In the genomic region with DNA sequence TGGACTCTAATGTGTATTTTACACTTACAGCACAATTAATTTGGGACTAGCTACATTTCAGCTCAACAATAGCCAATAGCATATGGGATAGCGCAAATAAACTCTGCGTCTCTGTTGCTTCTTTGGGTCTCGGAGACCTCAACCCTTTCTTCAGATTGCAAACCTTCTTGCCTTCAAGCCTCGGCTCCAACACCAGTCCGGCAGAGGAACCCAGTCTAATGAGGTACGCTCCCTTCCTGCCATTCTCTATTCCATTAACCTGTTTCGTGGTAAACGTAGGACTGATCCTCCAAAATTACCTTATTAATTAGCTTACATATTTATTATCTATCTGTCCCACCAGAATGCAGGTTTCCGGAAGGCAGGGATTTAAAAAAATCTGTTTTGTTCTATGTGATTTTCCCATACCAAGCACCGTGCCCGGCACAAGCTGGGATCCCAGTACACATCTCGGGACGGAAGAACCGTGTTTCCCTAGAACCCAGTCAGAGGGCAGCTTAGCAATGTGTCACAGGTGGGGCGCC, we compare ENCODE assay signal across 9 cellular contexts. TPM values are rescaled to one million over a fixed set of nuclear protein-coding genes. Genes with fewer than 3 reads are reported as not detected.
DNase-seq lines count a peak whose midpoint lies in the region; ATAC-seq and TF ChIP-seq lines count a peak whose summit lies in the region.
"Had no signal": no experiment of that assay in that cellular context is flagged by ENCODE, and none has a peak within 500 bp of the region (broad histone marks: within the 10 kb centered on the region; RNA-seq: fewer than 3 reads in every experiment).

No MANE protein-coding gene starts in this region.

- CTCF ChIA-PET in naive thymus-derived CD4-positive, alpha-beta T cell (lab: Charles Lee) = no interaction called here

- no peaks in the 10 kb centered on the region for H3K9me3 Mint-ChIP-seq in dendritic cell treated with granulocyte-macrophage colony-stimulating factor and Interleukin-4, amounts not matched to agents 40 ng/mL and 50 ng/mL, for 4 days
- H3K9me3 Mint-ChIP-seq in naive thymus-derived CD4-positive, alpha-beta T cell = peaks cover 0 to 2% (median 0%) of the 10 kb centered on the region in 11 donors

- H3K36me3 ChIP-seq in naive thymus-derived CD4-positive, alpha-beta T cell (ENCODE audit: control insufficient read depth in 2 of 3, insufficient read depth in 3 of 3, low read length in 3 of 3) = no peaks in the 10 kb centered on the region

- ATAC-seq in naive thymus-derived CD4-positive, alpha-beta T cell = no peak

- H3K36me3 Mint-ChIP-seq in dendritic cell treated with granulocyte-macrophage colony-stimulating factor and Interleukin-4, amounts not matched to agents 40 ng/mL and 50 ng/mL, for 4 days (ENCODE audit: low read depth) = peaks cover 34% of the 10 kb centered on the region
- no peaks in the 10 kb centered on the region for H3K36me3 Mint-ChIP-seq in naive thymus-derived CD4-positive, alpha-beta T cell

- POLR2A ChIA-PET in naive thymus-derived CD4-positive, alpha-beta T cell (lab: Charles Lee) = no interaction called here

- intact Hi-C loops in dendritic cell treated with granulocyte-macrophage colony-stimulating factor and Interleukin-4, amounts not matched to agents 40 ng/mL and 50 ng/mL, for 4 days (cut with micrococcal nuclease) = loop anchor here (5.0 to 10.0 kb wide), 4 partner anchors 115 to 228 kb away; partner anchors contain the start of gene CTSL
- intact Hi-C loops in naive thymus-derived CD4-positive, alpha-beta T cell (cut with micrococcal nuclease) = no loop called here

- H3K27me3 ChIP-seq in naive thymus-derived CD4-positive, alpha-beta T cell (ENCODE audit: control insufficient read depth in 2 of 2, insufficient read depth in 2 of 2, low read length in 2 of 2) = no peaks in the 10 kb centered on the region

- DNase-seq in AG10803 (ENCODE audit: low read depth) (no peak), DMS 273 (lab: John Stamatoyannopoulos, UW; ENCODE audit: unreplicated experiment) (no peak), Ammon's horn (ENCODE audit: low spot score) (no peak), iPS-NIHi7 (ENCODE audit: extremely low spot score) (no peak), NCI-H2227 treated with DMSO at 0.1 percent for 48 hours (lab: John Stamatoyannopoulos, UW) (no peak)
- no peak for DNase-seq in Jurkat, Clone E6-1 (ENCODE audit: low read depth, low spot score)
- no peak for DNase-seq in naive thymus-derived CD4-positive, alpha-beta T cell

- peak overlapping the region; percentile 12 for H3K4me3 ChIP-seq in AG10803 (ENCODE audit: low read length)
- peak overlapping the region; percentile 15 for H3K4me3 ChIP-seq in Jurkat, Clone E6-1 (ENCODE audit: low read length)
- no peak overlapping the region for H3K4me3 ChIP-seq in naive thymus-derived CD4-positive, alpha-beta T cell (ENCODE audit: low read length)

- peak overlapping the region; percentile 90 for H3K27ac Mint-ChIP-seq in dendritic cell treated with granulocyte-macrophage colony-stimulating factor and Interleukin-4, amounts not matched to agents 40 ng/mL and 50 ng/mL, for 4 days
- H3K27ac Mint-ChIP-seq in naive thymus-derived CD4-positive, alpha-beta T cell = no peak overlapping the region

- peaks cover 41% of the 10 kb centered on the region for H3K4me1 Mint-ChIP-seq in dendritic cell treated with granulocyte-macrophage colony-stimulating factor and Interleukin-4, amounts not matched to agents 40 ng/mL and 50 ng/mL, for 4 days (ENCODE audit: low read depth)
- peaks cover 0 to 20% (median 10%) of the 10 kb centered on the region in 7 donors for H3K4me1 Mint-ChIP-seq in naive thymus-derived CD4-positive, alpha-beta T cell

- H3K9me3 ChIP-seq in naive thymus-derived CD4-positive, alpha-beta T cell (ENCODE audit: control insufficient read depth in 2 of 3, low read length in 3 of 3) = no peaks in the 10 kb centered on the region

- TF ChIP-seq CTCF in AG10803 (conservative IDR thresholded peaks at IDR 0.05; ENCODE audit: low read length) = no peak

- H3K27me3 Mint-ChIP-seq in dendritic cell treated with granulocyte-macrophage colony-stimulating factor and Interleukin-4, amounts not matched to agents 40 ng/mL and 50 ng/mL, for 4 days = peaks cover 1% of the 10 kb centered on the region
- peaks cover 61 to 69% (median 67%) of the 10 kb centered on the region in 5 donors for H3K27me3 Mint-ChIP-seq in naive thymus-derived CD4-positive, alpha-beta T cell

- H3K4me3 Mint-ChIP-seq in dendritic cell treated with granulocyte-macrophage colony-stimulating factor and Interleukin-4, amounts not matched to agents 40 ng/mL and 50 ng/mL, for 4 days = peak overlapping the region; percentile 85
- H3K4me3 Mint-ChIP-seq in naive thymus-derived CD4-positive, alpha-beta T cell = peak overlapping the region in 8 of 10 donors; percentile 4 to 70 (median 50)

- H3K4me1 ChIP-seq in naive thymus-derived CD4-positive, alpha-beta T cell (ENCODE audit: control insufficient read depth in 2 of 2, insufficient read depth in 2 of 2, low read length in 2 of 2) = no peaks in the 10 kb centered on the region
- H3K4me1 ChIP-seq: foreskin keratinocyte had no signal

- H3K27ac ChIP-seq in naive thymus-derived CD4-positive, alpha-beta T cell (ENCODE audit: low read depth, low read length) = no peak overlapping the region
- H3K27ac ChIP-seq: foreskin keratinocyte had no signal

RNA-seq across cellular contexts. Expression of gene DAPK1, which starts 0.5 kb away (rescaled TPM):
- polyA plus RNA-seq in Jurkat, Clone E6-1 (2012; ENCODE audit: insufficient read depth, insufficient read length) = 17.3 TPM
- total RNA-seq in naive thymus-derived CD4-positive, alpha-beta T cell = 10 to 100 TPM in 1 of 5 experiments, 1 to 10 TPM in 3, under 1 TPM in 1; 0.82 to 44.8 (median 3.4) TPM
- under 1 TPM; 0.20 to 0.48 TPM for polyA plus RNA-seq in naive thymus-derived CD4-positive, alpha-beta T cell
